Comparison of ENCODE assay signal across 26 cellular contexts in the genomic region with DNA sequence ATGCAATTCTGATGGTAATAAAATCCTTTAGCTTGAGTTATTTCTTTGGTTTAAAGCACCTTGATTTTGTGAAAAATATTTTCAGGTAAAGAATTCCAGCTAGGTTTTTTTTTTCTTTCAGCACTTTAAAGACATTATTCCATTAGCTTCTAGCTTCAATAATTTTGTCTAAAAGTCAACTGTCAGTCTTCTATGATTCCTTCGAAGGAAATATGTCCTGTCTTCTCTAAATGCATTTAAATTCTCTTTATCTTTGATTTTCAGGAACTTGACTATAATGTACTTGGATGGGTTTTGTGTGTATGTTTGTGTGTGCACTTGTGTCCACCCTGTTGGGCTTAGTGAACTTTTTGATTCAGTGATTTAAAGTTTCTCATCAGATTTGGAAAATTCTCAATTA. TPM values are rescaled to one million over a fixed set of nuclear protein-coding genes. Genes with fewer than 3 reads are reported as not detected.
DNase-seq lines count a peak whose midpoint lies in the region; ATAC-seq, FAIRE-seq and TF ChIP-seq lines count a peak whose summit lies in the region.
"Had no signal": no experiment of that assay in that cellular context is flagged by ENCODE, and none has a peak within 500 bp of the region (broad histone marks: within the 10 kb centered on the region; RNA-seq: fewer than 3 reads in every experiment).

No MANE protein-coding gene starts in this region.

- no peak overlapping the region for H2AFZ ChIP-seq in OCI-LY7 (ENCODE audit: low read length)
- H2AFZ ChIP-seq: hepatocyte had no signal

- peaks cover 19% of the 10 kb centered on the region for H3K9me3 ChIP-seq in OCI-LY7 (ENCODE audit: low read length)
- peaks cover 25% of the 10 kb centered on the region for H3K9me3 ChIP-seq in adipocyte (ENCODE audit: control insufficient read depth, low read length)
- peaks cover 17% of the 10 kb centered on the region for H3K9me3 ChIP-seq in CD4-positive, alpha-beta T cell (ENCODE audit: control insufficient read depth, low read length)

- peaks cover 8% of the 10 kb centered on the region for H3K9me3 Mint-ChIP-seq in CD4-positive, alpha-beta T cell

- POLR2A ChIA-PET in OCI-LY7 (lab: Charles Lee) = no interaction called here
- POLR2A ChIA-PET in CD4-positive, alpha-beta T cell (lab: Charles Lee) = no interaction called here

- CTCF ChIA-PET in OCI-LY7 (lab: Charles Lee; ENCODE audit: unreplicated experiment) = no interaction called here
- CTCF ChIA-PET in CD4-positive, alpha-beta T cell (lab: Charles Lee) = no interaction called here

- no peak overlapping the region for H3K4me3 ChIP-seq in OCI-LY7 (ENCODE audit: low read depth, low read length, poor library complexity, severe bottlenecking)
- H3K4me3 ChIP-seq in adipocyte (ENCODE audit: low read length) = no peak overlapping the region
- H3K4me3 ChIP-seq: BLaER1 treated with 17β-estradiol and CSF1 and Interleukin-3, amounts not matched to agents 10 nM and 100 nM; cardiac muscle cell; hepatocyte; SJSA1; transverse colon had no signal

- FAIRE-seq in G401.6 (lab: Jason Lieb, UNC) = peak; percentile 71
- FAIRE-seq in GM19239 (lab: Jason Lieb, UNC) = no peak
- FAIRE-seq: astrocyte had no signal

- peak; percentile 15 for DNase-seq in Caki2 (ENCODE audit: low read depth)
- peak; percentile 16 for DNase-seq in OCI-LY7 (ENCODE audit: low spot score)
- DNase-seq in adipocyte (ENCODE audit: low read depth) = peak; percentile 20
- DNase-seq in CD4-positive, alpha-beta T cell = no peak
- no peak for DNase-seq in Right ventricle myocardium inferior (ENCODE audit: missing footprints)
- no peak for DNase-seq in GM19239 (ENCODE audit: insufficient read length, low spot score)
- DNase-seq: activated effector memory CD4-positive, alpha-beta T cell treated with anti-CD3 and anti-CD28 coated beads, Interleukin-2, amount 50 U/mL, for 16 hours; activated naive CD8-positive, alpha-beta T cell treated with anti-CD3 and anti-CD28 coated beads for 36 hours; activated T-cell treated with anti-CD3 and anti-CD28 coated beads, Interleukin-2, amount 50 U/mL, for 24 hours; cortex of kidney; effector memory CD4-positive, alpha-beta T cell; NCI-H2029; NCI-H510A treated with DMSO at 0.1 percent for 48 hours; T-cell; transverse colon had no signal

- peaks cover 58% of the 10 kb centered on the region for H3K27me3 Mint-ChIP-seq in CD4-positive, alpha-beta T cell

- BruUV-seq in OCI-LY7 (replicated peaks; lab: Mats Ljungman, UMichigan) = no TSS peak

- no peaks in the 10 kb centered on the region for H4K20me1 ChIP-seq in OCI-LY7 (ENCODE audit: insufficient read depth, low read length)
- H4K20me1 ChIP-seq: BLaER1 treated with 17β-estradiol and CSF1 and Interleukin-3, amounts not matched to agents 10 nM and 100 nM had no signal

- no peak for TF ChIP-seq CTCF in OCI-LY7 (conservative IDR thresholded peaks at IDR 0.05; ENCODE audit: low read length)
- no peak for TF ChIP-seq CTCF in CD4-positive, alpha-beta T cell (IDR thresholded peaks at IDR 0.05)

- no peaks in the 10 kb centered on the region for H3K79me2 ChIP-seq in OCI-LY7 (ENCODE audit: insufficient read depth, low read depth, low read length)
- H3K79me2 ChIP-seq: hepatocyte had no signal

- H3K9me2 ChIP-seq in OCI-LY7 (ENCODE audit: insufficient read depth, low read length) = no peaks in the 10 kb centered on the region

- intact Hi-C loops in OCI-LY7 (cut with micrococcal nuclease; ENCODE audit: unreplicated experiment) (no loop called here), Right ventricle myocardium inferior (cut with DNase I) (no loop called here)
- intact Hi-C loops in CD4-positive, alpha-beta T cell (cut with DNase I, micrococcal nuclease) = no loop called here

- H3K4me1 Mint-ChIP-seq in CD4-positive, alpha-beta T cell (ENCODE audit: low read depth) = no peaks in the 10 kb centered on the region

- H3K36me3 ChIP-seq in OCI-LY7 (ENCODE audit: insufficient read depth, low read length) (no peaks in the 10 kb centered on the region), adipocyte (ENCODE audit: control insufficient read depth, insufficient read depth, low read length, severe bottlenecking) (no peaks in the 10 kb centered on the region)
- H3K36me3 ChIP-seq: BLaER1 treated with 17β-estradiol and CSF1 and Interleukin-3, amounts not matched to agents 10 nM and 100 nM; cardiac muscle cell; SJSA1; transverse colon had no signal

- no peak for ATAC-seq in CD4-positive, alpha-beta T cell (ENCODE audit: poor library complexity)
- no peak for ATAC-seq in Right ventricle myocardium inferior
- ATAC-seq: stimulated activated memory B cell treated with anti-CD40 and anti-IgM and Interleukin-4, amounts not matched to agents 10 μg/mL and 1 μg/mL and 100 μg/mL, for 72 hours; T-cell had no signal

- H3K4me1 ChIP-seq in OCI-LY7 (ENCODE audit: insufficient read depth, low read length, poor library complexity, severe bottlenecking) = no peaks in the 10 kb centered on the region
- no peaks in the 10 kb centered on the region for H3K4me1 ChIP-seq in adipocyte (ENCODE audit: control insufficient read depth, insufficient read depth, low read length)
- H3K4me1 ChIP-seq: BLaER1 treated with 17β-estradiol and CSF1 and Interleukin-3, amounts not matched to agents 10 nM and 100 nM; SJSA1 had no signal

- in situ Hi-C loops in Caki2 (cut with HindIII; ENCODE audit: low pct_unique_long_range_greater_than_20kb, low sequenced_read_pairs) = no loop called here

- no peak overlapping the region for H3K27ac Mint-ChIP-seq in CD4-positive, alpha-beta T cell
- H3K27ac Mint-ChIP-seq: activated naive CD8-positive, alpha-beta T cell treated with anti-CD3 and anti-CD28 coated beads for 36 hours; activated T-cell treated with anti-CD3 and anti-CD28 coated beads, Interleukin-2, amount 50 U/mL, for 24 hours; nephron; stimulated activated memory B cell treated with anti-CD40 and anti-IgM and Interleukin-4, amounts not matched to agents 10 μg/mL and 1 μg/mL and 100 μg/mL, for 72 hours; T-cell had no signal

- H3K9ac ChIP-seq in adipocyte (ENCODE audit: low read length) = no peak overlapping the region
- H3K9ac ChIP-seq: BLaER1 treated with 17β-estradiol and CSF1 and Interleukin-3, amounts not matched to agents 10 nM and 100 nM had no signal

- H3K36me3 Mint-ChIP-seq in CD4-positive, alpha-beta T cell (ENCODE audit: low read depth) = no peaks in the 10 kb centered on the region

- H3K4me3 Mint-ChIP-seq in CD4-positive, alpha-beta T cell = no peak overlapping the region
- H3K4me3 Mint-ChIP-seq: activated naive CD8-positive, alpha-beta T cell treated with anti-CD3 and anti-CD28 coated beads for 36 hours; activated T-cell treated with anti-CD3 and anti-CD28 coated beads, Interleukin-2, amount 50 U/mL, for 24 hours; nephron; stimulated activated memory B cell treated with anti-CD40 and anti-IgM and Interleukin-4, amounts not matched to agents 10 μg/mL and 1 μg/mL and 100 μg/mL, for 72 hours; T-cell had no signal

- H3K27me3 ChIP-seq in adipocyte (replicated peaks; ENCODE audit: control insufficient read depth, insufficient read depth, low read length) = peaks cover 16% of the 10 kb centered on the region
- peaks cover 44% of the 10 kb centered on the region for H3K27me3 ChIP-seq in CD4-positive, alpha-beta T cell (ENCODE audit: control insufficient read depth, insufficient read depth, low read length)

- H3K4me2 ChIP-seq in OCI-LY7 (ENCODE audit: low read length) = no peak overlapping the region
- H3K4me2 ChIP-seq: BLaER1 treated with 17β-estradiol and CSF1 and Interleukin-3, amounts not matched to agents 10 nM and 100 nM; hepatocyte had no signal

- no peak overlapping the region for H3K27ac ChIP-seq in OCI-LY7 (ENCODE audit: low read depth, low read length, poor library complexity, severe bottlenecking)
- no peak overlapping the region for H3K27ac ChIP-seq in CD4-positive, alpha-beta T cell (ENCODE audit: low read depth, low read length)
- H3K27ac ChIP-seq: BLaER1 treated with 17β-estradiol and CSF1 and Interleukin-3, amounts not matched to agents 10 nM and 100 nM; cardiac muscle cell; epithelial cell of prostate; hepatocyte; SJSA1; transverse colon had no signal

RNA-seq across cellular contexts. Expression of a gene that starts 4.7 kb away (rescaled TPM):
- 3.6 and 4.7 TPM in 2 replicates for total RNA-seq in Caki2 (2014; rRNA removed; shearing (Covaris generic); ENCODE audit: low replicate concordance)
- not detected in 2 replicates for total RNA-seq in OCI-LY7 (2014; rRNA removed; shearing (Covaris generic))
- not detected in 2 replicates for total RNA-seq in OCI-LY7 (2022)
- total RNA-seq in CD4-positive, alpha-beta T cell = under 1 TPM; 0.06 to 0.08 TPM
- 14.9 TPM for total RNA-seq in Right ventricle myocardium inferior
- total RNA-seq: activated naive CD8-positive, alpha-beta T cell treated with anti-CD3 and anti-CD28 coated beads for 36 hours; lung microvascular endothelial cell; pulmonary artery endothelial cell; SJSA1 had no signal

Comparison
In these comparisons a context has a peak if more than half of its experiments do, and no peak if none do; other contexts are left out.
1. DNase-seq: peak in Caki2 (single experiment), OCI-LY7 (single experiment) and adipocyte (single experiment); none in CD4-positive, alpha-beta T cell (0 of 10), Right ventricle myocardium inferior (single experiment) and GM19239 (single experiment).